Comparison of ENCODE assay signal across 1 cellular context in the genomic region with DNA sequence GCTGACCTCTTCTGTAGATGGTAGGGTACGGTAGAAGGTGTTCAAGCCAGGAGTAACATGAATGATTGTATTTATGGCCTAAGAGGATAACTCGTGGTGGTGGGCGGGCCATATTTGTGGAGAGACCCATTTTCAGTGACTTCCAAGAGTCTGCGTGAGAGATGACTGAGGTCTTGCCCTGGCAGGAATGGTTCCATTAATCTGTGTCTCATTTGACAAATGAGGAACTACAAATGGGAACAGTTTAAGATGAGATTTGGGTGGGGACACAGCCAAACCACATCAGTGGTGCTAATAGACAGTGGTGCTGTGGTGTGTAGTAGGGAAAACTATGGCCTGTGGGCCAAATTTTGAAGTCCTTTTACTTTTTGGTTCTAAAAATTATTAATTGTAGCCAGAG.
TF ChIP-seq lines count a peak whose summit lies in the region.

No MANE protein-coding gene starts in this region.

TF ChIP-seq in IMR-90, 13 proteins besides CTCF, POLR2A, EP300 and RAD21:
- no peak for TF ChIP-seq NFE2L2 (IDR thresholded peaks at IDR 0.05; ENCODE audit: low read depth, low read length)
